Comparison of ENCODE assay signal across 22 cellular contexts in genomic region chr18:48600746-48601090, GRCh38.
DNase-seq lines count a peak whose midpoint lies in the region; ATAC-seq and TF ChIP-seq lines count a peak whose summit lies in the region.
"Had no signal": no experiment of that assay in that cellular context is flagged by ENCODE, and none has a peak within 500 bp of the region (broad histone marks: within the 10 kb centered on the region; RNA-seq: fewer than 3 reads in every experiment).

No MANE protein-coding gene starts in this region.

- peaks cover 12% of the 10 kb centered on the region for H3K27me3 Mint-ChIP-seq in glutamatergic neuron (ENCODE audit: unreplicated experiment)
- H3K27me3 Mint-ChIP-seq: dendritic cell treated with granulocyte-macrophage colony-stimulating factor and Interleukin-4, amounts not matched to agents 40 ng/mL and 50 ng/mL, for 4 days had no signal

- H3K36me3 ChIP-seq in mesendoderm (ENCODE audit: control insufficient read depth, insufficient read depth, low read length), result no peaks in the 10 kb centered on the region
- H3K36me3 ChIP-seq in smooth muscle cell (ENCODE audit: low read depth), result no peaks in the 10 kb centered on the region
- H3K36me3 ChIP-seq: ascending aorta, thyroid gland had no signal

- peaks cover 5% of the 10 kb centered on the region for H3K79me1 ChIP-seq in mesendoderm (ENCODE audit: low read length)

- peaks cover 11% of the 10 kb centered on the region for H3F3A ChIP-seq in smooth muscle cell (ENCODE audit: low read depth)

- H2AK5ac ChIP-seq in mesendoderm (ENCODE audit: low read length), result no peak overlapping the region

- H2AFZ ChIP-seq in smooth muscle cell (ENCODE audit: low read depth), result no peak overlapping the region
- H2AFZ ChIP-seq: PC-9 had no signal

- peaks cover 10% of the 10 kb centered on the region for H3K9me3 Mint-ChIP-seq in glutamatergic neuron (ENCODE audit: unreplicated experiment)
- H3K9me3 Mint-ChIP-seq: dendritic cell treated with granulocyte-macrophage colony-stimulating factor and Interleukin-4, amounts not matched to agents 40 ng/mL and 50 ng/mL, for 4 days had no signal

- H3K4ac ChIP-seq in mesendoderm (ENCODE audit: low read depth, low read length), result no peak overlapping the region

- no peak overlapping the region for H3K23ac ChIP-seq in mesendoderm (ENCODE audit: low read length)

- H3K36me3 Mint-ChIP-seq in glutamatergic neuron (ENCODE audit: unreplicated experiment), result peaks cover 8% of the 10 kb centered on the region

- DNase-seq in NCI-H69 (lab: John Stamatoyannopoulos, UW) (peak; percentile 48), glutamatergic neuron (no peak), mesendoderm (peak; percentile 62), smooth muscle cell (lab: John Stamatoyannopoulos, UW; ENCODE audit: unreplicated experiment) (no peak), cerebellar cortex (ENCODE audit: low spot score) (no peak)
- no peak for DNase-seq in stimulated activated CD8-positive, alpha-beta memory T cell treated with anti-CD3 and anti-CD28 coated beads, Interleukin-4, amount 100 ng/mL, for 48 hours
- DNase-seq: activated CD4-positive, alpha-beta T cell treated with anti-CD3 and anti-CD28 coated beads for 4 hours; activated naive CD4-positive, alpha-beta T cell; DMS 273 treated with DMSO at 0.1 percent for 48 hours; head of caudate nucleus; kidney glomerular epithelial cell; mucosa of descending colon; NCI-H1092 treated with DMSO at 0.1 percent for 48 hours; NCI-H2171 treated with DMSO at 0.1 percent for 48 hours; NCI-H774; thyroid gland had no signal

- TF ChIP-seq CTCF in glutamatergic neuron (IDR thresholded peaks at IDR 0.05; ENCODE audit: partially characterized antibody, unreplicated experiment) (no peak), smooth muscle cell (IDR thresholded peaks at IDR 0.05; ENCODE audit: borderline replicate concordance, insufficient read depth, poor library complexity, severe bottlenecking) (no peak)

- H3K4me3 Mint-ChIP-seq in glutamatergic neuron (ENCODE audit: unreplicated experiment), result no peak overlapping the region
- H3K4me3 Mint-ChIP-seq: CD14-positive monocyte; dendritic cell treated with granulocyte-macrophage colony-stimulating factor and Interleukin-4, amounts not matched to agents 40 ng/mL and 50 ng/mL, for 4 days had no signal

- no peak overlapping the region for H4K8ac ChIP-seq in mesendoderm (ENCODE audit: low read depth, low read length)

- H3K4me2 ChIP-seq in mesendoderm (ENCODE audit: low read length) (no peak overlapping the region), smooth muscle cell (peak overlapping the region; percentile 49)
- H3K4me2 ChIP-seq: PC-9 had no signal

- no peak overlapping the region for H2BK120ac ChIP-seq in mesendoderm (ENCODE audit: low read depth, low read length)

- H3K27ac ChIP-seq in mesendoderm (ENCODE audit: low read depth, low read length), result no peak overlapping the region
- H3K27ac ChIP-seq in smooth muscle cell (ENCODE audit: low read depth), result peak overlapping the region; percentile 97
- H3K27ac ChIP-seq: PC-9, thyroid gland had no signal

- WGBS in mesendoderm (ENCODE audit: extremely low coverage, insufficient coverage, low lambda C conversion rate), result no CpG with 5 or more reads among the region's 4 CpGs
- WGBS in smooth muscle cell (ENCODE audit: low lambda C conversion rate), result 18% methylated on average over 4 of the region's 4 CpGs

- H3K79me2 ChIP-seq in mesendoderm (ENCODE audit: control insufficient read depth, insufficient read depth, low read length), result no peaks in the 10 kb centered on the region
- peaks cover 42% of the 10 kb centered on the region for H3K79me2 ChIP-seq in smooth muscle cell (ENCODE audit: low read depth)

- peaks cover 44% of the 10 kb centered on the region for H3K4me1 Mint-ChIP-seq in glutamatergic neuron (ENCODE audit: low read depth, unreplicated experiment)

- peaks cover 37% of the 10 kb centered on the region for H4K20me1 ChIP-seq in smooth muscle cell (ENCODE audit: low read depth)

- no peak overlapping the region for H2BK5ac ChIP-seq in mesendoderm (ENCODE audit: low read length)

- no peak overlapping the region for H3K56ac ChIP-seq in mesendoderm (ENCODE audit: low read length)

- no peaks in the 10 kb centered on the region for H3K9me3 ChIP-seq in smooth muscle cell (replicated peaks; ENCODE audit: low read depth)
- H3K9me3 ChIP-seq: ascending aorta, mucosa of descending colon, thyroid gland had no signal

- H3K27me3 ChIP-seq in mesendoderm (ENCODE audit: insufficient read depth, low read length, poor library complexity), result no peaks in the 10 kb centered on the region
- H3K27me3 ChIP-seq in smooth muscle cell (ENCODE audit: low read depth), result no peaks in the 10 kb centered on the region
- H3K27me3 ChIP-seq: ascending aorta, thyroid gland had no signal

- H3K4me3 ChIP-seq in mesendoderm (ENCODE audit: low read length) (no peak overlapping the region), smooth muscle cell (no peak overlapping the region)
- H3K4me3 ChIP-seq: ascending aorta, mucosa of descending colon, PC-9, skin epidermis, thyroid gland had no signal

- H3K27ac Mint-ChIP-seq in glutamatergic neuron (ENCODE audit: unreplicated experiment), result peak overlapping the region; percentile 63
- H3K27ac Mint-ChIP-seq: dendritic cell treated with granulocyte-macrophage colony-stimulating factor and Interleukin-4, amounts not matched to agents 40 ng/mL and 50 ng/mL, for 4 days had no signal

- H3K9ac ChIP-seq in mesendoderm (ENCODE audit: low read length) (no peak overlapping the region), smooth muscle cell (ENCODE audit: low read depth) (peak overlapping the region; percentile 83)

- no peak overlapping the region for H4K5ac ChIP-seq in mesendoderm (ENCODE audit: low read length)

- no peak overlapping the region for H3K18ac ChIP-seq in mesendoderm (ENCODE audit: low read length)

- no peak for ATAC-seq in HG03045 (IDR thresholded peaks at IDR 0.05; ENCODE audit: unreplicated experiment)
- ATAC-seq: mucosa of descending colon had no signal

- H3K4me1 ChIP-seq in mesendoderm (ENCODE audit: control insufficient read depth, low read depth, low read length), result peaks cover 3% of the 10 kb centered on the region
- peaks cover 43% of the 10 kb centered on the region for H3K4me1 ChIP-seq in smooth muscle cell (ENCODE audit: low read depth)
- H3K4me1 ChIP-seq: thyroid gland had no signal

- no peak overlapping the region for H2BK15ac ChIP-seq in mesendoderm (replicated peaks; ENCODE audit: low read depth)

Comparison
In these comparisons a context has a peak if more than half of its experiments do, and no peak if none do; other contexts are left out.
1. DNase-seq: peak in NCI-H69 (single experiment) and mesendoderm (single experiment); none in glutamatergic neuron (single experiment), smooth muscle cell (single experiment), cerebellar cortex (single experiment) and stimulated activated CD8-positive, alpha-beta memory T cell treated with anti-CD3 and anti-CD28 coated beads, Interleukin-4, amount 100 ng/mL, for 48 hours (single experiment).